ENCODE assay signal across 24 cellular contexts in genomic region chr14:61426048-61426447, GRCh38.
A peak's percentile ranks its signal among the peaks of the same experiment; 100 is the strongest.
DNase-seq lines count a peak whose midpoint lies in the region; ATAC-seq, FAIRE-seq and TF ChIP-seq lines count a peak whose summit lies in the region.
"Had no signal": no experiment of that assay in that cellular context is flagged by ENCODE, and none has a peak within 500 bp of the region (broad histone marks: within the 10 kb centered on the region; RNA-seq: fewer than 3 reads in every experiment).

No MANE protein-coding gene starts in this region.

- CTCF ChIA-PET in activated CD4-positive, alpha-beta T cell treated with anti-CD3 and anti-CD28 coated beads for 36 hours (lab: Charles Lee), result interaction anchor here (0.8 kb wide), 2 partner anchors 35 to 105 kb away, joined by 3 read pairs; no protein-coding TSS in a partner anchor
- CTCF ChIA-PET in activated CD8-positive, alpha-beta T cell treated with anti-CD3 and anti-CD28 coated beads, Interleukin-2, amount 10 ng/mL, durations not matched to agents 7 days and 5 days (lab: Charles Lee), result interaction anchor here (0.8 to 1.8 kb wide), 3 partner anchors 9 to 26 kb away, joined by 3 to 8 read pairs (median 5); no protein-coding TSS in a partner anchor

- TF ChIP-seq EP300 in gastroesophageal sphincter (IDR thresholded peaks at IDR 0.05), result no peak

- no peak for ATAC-seq in activated CD4-positive, alpha-beta T cell treated with anti-CD3 and anti-CD28 coated beads for 36 hours
- no peak for ATAC-seq in activated CD8-positive, alpha-beta T cell treated with anti-CD3 and anti-CD28 coated beads, Interleukin-2, amount 10 ng/mL, durations not matched to agents 7 days and 5 days
- peak; percentile 88 to 97 (median 92) for ATAC-seq in pancreas
- ATAC-seq in gastroesophageal sphincter, result no peak
- ATAC-seq: HCT116, HepG2 had no signal

- peaks cover 0 to 10% (median 3%) of the 10 kb centered on the region in 3 donors for H3K4me1 ChIP-seq in pancreas
- no peaks in the 10 kb centered on the region for H3K4me1 ChIP-seq in gastroesophageal sphincter

- no peak overlapping the region for H3K4me3 Mint-ChIP-seq in activated CD4-positive, alpha-beta T cell treated with anti-CD3 and anti-CD28 coated beads for 36 hours
- H3K4me3 Mint-ChIP-seq in activated CD8-positive, alpha-beta T cell treated with anti-CD3 and anti-CD28 coated beads, Interleukin-2, amount 10 ng/mL, durations not matched to agents 7 days and 5 days, result no peak overlapping the region
- H3K4me3 Mint-ChIP-seq: brain had no signal

- TF ChIP-seq CTCF in epithelial cell of esophagus (IDR thresholded peaks at IDR 0.05; ENCODE audit: insufficient read depth, low read depth, low read length, missing control alignments) (no peak), pancreas (IDR thresholded peaks at IDR 0.05) (no peak), gastroesophageal sphincter (IDR thresholded peaks at IDR 0.05) (no peak)

- 11 to 22% methylated on average over 1 of the region's 1 CpG for WGBS in pancreas, 2 donors
- WGBS in gastroesophageal sphincter (ENCODE audit: low coverage in 1 of 2), 2 donors, result 50 to 85% methylated on average over 1 of the region's 1 CpG

- POLR2A ChIA-PET in activated CD4-positive, alpha-beta T cell treated with anti-CD3 and anti-CD28 coated beads for 36 hours (lab: Charles Lee), result interaction anchor here (1.0 kb wide), 1 partner anchor 38 kb away, joined by 4 read pairs; no protein-coding TSS in a partner anchor
- POLR2A ChIA-PET in activated CD8-positive, alpha-beta T cell treated with anti-CD3 and anti-CD28 coated beads, Interleukin-2, amount 10 ng/mL, durations not matched to agents 7 days and 5 days (lab: Charles Lee), result interaction anchor here (0.6 kb wide), 1 partner anchor 31 kb away, joined by 3 read pairs; no protein-coding TSS in a partner anchor

- H3K27ac Mint-ChIP-seq in activated CD4-positive, alpha-beta T cell treated with anti-CD3 and anti-CD28 coated beads for 36 hours, result peak overlapping the region; percentile 62
- peak overlapping the region; percentile 43 for H3K27ac Mint-ChIP-seq in activated CD8-positive, alpha-beta T cell treated with anti-CD3 and anti-CD28 coated beads, Interleukin-2, amount 10 ng/mL, durations not matched to agents 7 days and 5 days
- H3K27ac Mint-ChIP-seq: brain had no signal

- no peak for FAIRE-seq in pancreas (lab: Jason Lieb, UNC)
- FAIRE-seq: HepG2, kidney, TTC549 had no signal

- H3K27me3 Mint-ChIP-seq in activated CD4-positive, alpha-beta T cell treated with anti-CD3 and anti-CD28 coated beads for 36 hours, result no peaks in the 10 kb centered on the region
- H3K27me3 Mint-ChIP-seq in activated CD8-positive, alpha-beta T cell treated with anti-CD3 and anti-CD28 coated beads, Interleukin-2, amount 10 ng/mL, durations not matched to agents 7 days and 5 days (ENCODE audit: low read depth), result no peaks in the 10 kb centered on the region

- peaks cover 44% of the 10 kb centered on the region for H3K36me3 Mint-ChIP-seq in activated CD4-positive, alpha-beta T cell treated with anti-CD3 and anti-CD28 coated beads for 36 hours (ENCODE audit: low read depth)
- peaks cover 81% of the 10 kb centered on the region for H3K36me3 Mint-ChIP-seq in activated CD8-positive, alpha-beta T cell treated with anti-CD3 and anti-CD28 coated beads, Interleukin-2, amount 10 ng/mL, durations not matched to agents 7 days and 5 days (ENCODE audit: low read depth)
- H3K36me3 Mint-ChIP-seq: brain had no signal

- no peak overlapping the region for H3K4me3 ChIP-seq in epithelial cell of esophagus (ENCODE audit: low read length)
- H3K4me3 ChIP-seq in pancreas, result no peak overlapping the region
- no peak overlapping the region for H3K4me3 ChIP-seq in gastroesophageal sphincter
- H3K4me3 ChIP-seq: BLaER1, coronary artery, right atrium auricular region had no signal

- H3K9me3 ChIP-seq in pancreas (no peaks in the 10 kb centered on the region), gastroesophageal sphincter (no peaks in the 10 kb centered on the region)
- H3K9me3 ChIP-seq: right atrium auricular region had no signal

- peaks cover 72% of the 10 kb centered on the region for H3K4me1 Mint-ChIP-seq in activated CD4-positive, alpha-beta T cell treated with anti-CD3 and anti-CD28 coated beads for 36 hours
- H3K4me1 Mint-ChIP-seq in activated CD8-positive, alpha-beta T cell treated with anti-CD3 and anti-CD28 coated beads, Interleukin-2, amount 10 ng/mL, durations not matched to agents 7 days and 5 days (ENCODE audit: low read depth), result peaks cover 77% of the 10 kb centered on the region
- H3K4me1 Mint-ChIP-seq: brain had no signal

- peaks cover 9% of the 10 kb centered on the region for H3K9me3 Mint-ChIP-seq in activated CD4-positive, alpha-beta T cell treated with anti-CD3 and anti-CD28 coated beads for 36 hours (ENCODE audit: low read depth)
- H3K9me3 Mint-ChIP-seq in activated CD8-positive, alpha-beta T cell treated with anti-CD3 and anti-CD28 coated beads, Interleukin-2, amount 10 ng/mL, durations not matched to agents 7 days and 5 days (ENCODE audit: insufficient read depth), result peaks cover 8% of the 10 kb centered on the region

- H3K36me3 ChIP-seq in pancreas (no peaks in the 10 kb centered on the region), gastroesophageal sphincter (no peaks in the 10 kb centered on the region)
- H3K36me3 ChIP-seq: right atrium auricular region had no signal

- H3K27me3 ChIP-seq in pancreas, result no peaks in the 10 kb centered on the region
- no peaks in the 10 kb centered on the region for H3K27me3 ChIP-seq in gastroesophageal sphincter
- H3K27me3 ChIP-seq: BLaER1, right atrium auricular region had no signal

- H3K27ac ChIP-seq in pancreas (peak overlapping the region in 1 of 4 donors; percentile 34), gastroesophageal sphincter (no peak overlapping the region)
- H3K27ac ChIP-seq: BLaER1, coronary artery, right atrium auricular region had no signal

- TF ChIP-seq POLR2A in gastroesophageal sphincter (IDR thresholded peaks at IDR 0.05), result no peak

- intact Hi-C loops in activated CD4-positive, alpha-beta T cell treated with anti-CD3 and anti-CD28 coated beads for 36 hours (cut with DNase I, micrococcal nuclease), result no loop called here
- intact Hi-C loops in pancreas (cut with DNase I), result no loop called here

- DNase-seq in activated CD4-positive, alpha-beta T cell treated with anti-CD3 and anti-CD28 coated beads for 36 hours, result no peak
- DNase-seq in activated CD4-positive, alpha-beta T cell treated with anti-CD3 and anti-CD28 coated beads for 1 hour, result no peak
- no peak for DNase-seq in activated CD8-positive, alpha-beta T cell treated with anti-CD3 and anti-CD28 coated beads, Interleukin-2, amount 10 ng/mL, durations not matched to agents 7 days and 5 days
- DNase-seq in epithelial cell of esophagus (ENCODE audit: low read depth) (peak; percentile 79), pancreas (peak in 4 of 6 donors; percentile 53 to 70 (median 62)), anterior cingulate cortex (lab: John Stamatoyannopoulos, UW) (no peak), Ammon's horn (ENCODE audit: low spot score) (no peak)
- DNase-seq: activated CD4-positive, alpha-beta T cell treated with anti-CD3 and anti-CD28 coated beads, Interleukin-2, amount 50 U/mL, for 1 hour; activated naive CD4-positive, alpha-beta T cell treated with anti-CD3 and anti-CD28 coated beads, Interleukin-2, amount 50 U/mL, for 16 hours; foreskin fibroblast; hypothalamus; kidney; NCI-H1417; NCI-H2107; NCI-H524; stimulated activated CD4-positive, alpha-beta T cell treated with anti-CD3 and anti-CD28 coated beads, Interleukin-4, amount 100 ng/mL, for 4 hours had no signal

Comparison
In these comparisons a context has a peak if more than half of its experiments do, and no peak if none do; other contexts are left out.
1. ATAC-seq: peak in pancreas (4 of 4); none in activated CD4-positive, alpha-beta T cell treated with anti-CD3 and anti-CD28 coated beads for 36 hours (single experiment), activated CD8-positive, alpha-beta T cell treated with anti-CD3 and anti-CD28 coated beads, Interleukin-2, amount 10 ng/mL, durations not matched to agents 7 days and 5 days (single experiment) and gastroesophageal sphincter (single experiment).
2. DNase-seq: peak in epithelial cell of esophagus (single experiment) and pancreas (4 of 6); none in activated CD4-positive, alpha-beta T cell treated with anti-CD3 and anti-CD28 coated beads for 36 hours (single experiment), activated CD4-positive, alpha-beta T cell treated with anti-CD3 and anti-CD28 coated beads for 1 hour (single experiment), activated CD8-positive, alpha-beta T cell treated with anti-CD3 and anti-CD28 coated beads, Interleukin-2, amount 10 ng/mL, durations not matched to agents 7 days and 5 days (single experiment), anterior cingulate cortex (0 of 58) and Ammon's horn (single experiment).